23 cellular contexts compared by ENCODE assay signal in genomic region chr2:84494070-84494469, GRCh38. TPM values are rescaled to one million over a fixed set of nuclear protein-coding genes. Genes with fewer than 3 reads are reported as not detected.
DNase-seq lines count a peak whose midpoint lies in the region; TF ChIP-seq lines count a peak whose summit lies in the region.
"Had no signal": no experiment of that assay in that cellular context is flagged by ENCODE, and none has a peak within 500 bp of the region (broad histone marks: within the 10 kb centered on the region; RNA-seq: fewer than 3 reads in every experiment).

No MANE protein-coding gene starts in this region.

- no peaks in the 10 kb centered on the region for H3K9me3 Mint-ChIP-seq in HFFc6
- H3K9me3 Mint-ChIP-seq: activated T-helper 2 cell treated with anti-CD3 and anti-CD28 coated beads, Interferon-gamma antibody, Interleukin-2, Interleukin-4, amounts not matched to agents 10 μg/mL and 5 μg/mL and 100 μg/mL, durations not matched to agents 14 hours and 24 hours and 36 hours; H9; memory B cell; natural killer cell; stimulated activated naive CD8-positive, alpha-beta T cell treated with anti-CD3 and anti-CD28 coated beads, Interleukin-15, Interleukin-2, amounts not matched to agents 100 ng/mL and 50 ng/mL, for 24 hours had no signal

- no peaks in the 10 kb centered on the region for H3K9me3 ChIP-seq in SJSA1 (replicated peaks)
- H3K9me3 ChIP-seq in fibroblast of lung (ENCODE audit: control insufficient read depth, insufficient read depth, low read depth, low read length), result no peaks in the 10 kb centered on the region
- H3K9me3 ChIP-seq in skeletal muscle satellite cell (replicated peaks; ENCODE audit: low read length), result no peaks in the 10 kb centered on the region
- H3K9me3 ChIP-seq in A673 (ENCODE audit: low read depth, low read length, poor library complexity, severe bottlenecking), result no peaks in the 10 kb centered on the region
- H3K9me3 ChIP-seq: adrenal gland; BLaER1 treated with 17β-estradiol and CSF1 and Interleukin-3, amounts not matched to agents 10 nM and 100 nM; esophagus squamous epithelium; pancreas had no signal

- H3K27ac ChIP-seq in SJSA1, result peak overlapping the region; percentile 91
- peak overlapping the region; percentile 46 for H3K27ac ChIP-seq in fibroblast of lung (ENCODE audit: insufficient read depth, low read length)
- no peak overlapping the region for H3K27ac ChIP-seq in A673 (ENCODE audit: low read depth, low read length, poor library complexity, severe bottlenecking)
- H3K27ac ChIP-seq: adrenal gland; BLaER1 treated with 17β-estradiol and CSF1 and Interleukin-3, amounts not matched to agents 10 nM and 100 nM; esophagus squamous epithelium; pancreas; skin epidermis had no signal

- DNase-seq in HFFc6, result peak; percentile 53
- peak; percentile 65 to 70 for DNase-seq in SJSA1 (ENCODE audit: low read depth in 1 of 2, low spot score in 2 of 2)
- peak in 1 of 2 donors; percentile 58 for DNase-seq in fibroblast of lung (ENCODE audit: low read depth in 2 of 2)
- DNase-seq in hepatic stellate cell (ENCODE audit: low spot score), result no peak
- DNase-seq in activated naive CD4-positive, alpha-beta T cell treated with Interleukin-2 at 50 U/mL for 16 hours, result no peak
- DNase-seq in A673 (ENCODE audit: low spot score), result no peak
- DNase-seq: activated CD4-positive, alpha-beta T cell treated with anti-CD3 and anti-CD28 coated beads for 4 hours; adrenal gland; central memory CD4-positive, alpha-beta T cell; effector CD4-positive, alpha-beta T cell; esophagus squamous epithelium; H9; natural killer cell; NCI-H1417 treated with DMSO at 0.1 percent for 48 hours; pancreas; trophoblast cell had no signal

- peak overlapping the region; percentile 94 for H3K27ac Mint-ChIP-seq in HFFc6
- H3K27ac Mint-ChIP-seq: activated T-helper 2 cell treated with anti-CD3 and anti-CD28 coated beads, Interferon-gamma antibody, Interleukin-2, Interleukin-4, amounts not matched to agents 10 μg/mL and 5 μg/mL and 100 μg/mL, durations not matched to agents 14 hours and 24 hours and 36 hours; H9; memory B cell; natural killer cell; stimulated activated naive CD8-positive, alpha-beta T cell treated with anti-CD3 and anti-CD28 coated beads, Interleukin-15, Interleukin-2, amounts not matched to agents 100 ng/mL and 50 ng/mL, for 24 hours had no signal

- TF ChIP-seq CTCF in HFFc6 (IDR thresholded peaks at IDR 0.05) (no peak), fibroblast of lung (conservative IDR thresholded peaks at IDR 0.05 in 1 of 2, IDR thresholded peaks at IDR 0.05 in 1 of 2; ENCODE audit: low read depth in 1 of 2, low read length in 2 of 2) (no peak), A673 (conservative IDR thresholded peaks at IDR 0.05; ENCODE audit: low read depth, low read length) (no peak)

- no peaks in the 10 kb centered on the region for H3K79me2 ChIP-seq in fibroblast of lung (ENCODE audit: control insufficient read depth, insufficient read depth, low read length)

- H3K4me2 ChIP-seq in fibroblast of lung (ENCODE audit: extremely low read depth, insufficient read depth, low read length) (no peak overlapping the region), skeletal muscle satellite cell (ENCODE audit: low read length) (peak overlapping the region; percentile 30)

- H3K27me3 Mint-ChIP-seq in HFFc6 (ENCODE audit: insufficient read depth), result no peaks in the 10 kb centered on the region
- H3K27me3 Mint-ChIP-seq: stimulated activated naive CD8-positive, alpha-beta T cell treated with anti-CD3 and anti-CD28 coated beads, Interleukin-15, Interleukin-2, amounts not matched to agents 100 ng/mL and 50 ng/mL, for 24 hours had no signal

- H3K4me1 Mint-ChIP-seq in HFFc6 (ENCODE audit: low read depth), result peaks cover 47% of the 10 kb centered on the region

- H3K27me3 ChIP-seq in SJSA1 (replicated peaks) (no peaks in the 10 kb centered on the region), fibroblast of lung (ENCODE audit: control insufficient read depth, insufficient read depth, low read length) (no peaks in the 10 kb centered on the region), skeletal muscle satellite cell (ENCODE audit: control insufficient read depth, insufficient read depth, low read length) (no peaks in the 10 kb centered on the region), A673 (replicated peaks; ENCODE audit: insufficient read depth, low read depth, low read length, poor library complexity) (no peaks in the 10 kb centered on the region)
- H3K27me3 ChIP-seq: adrenal gland; BLaER1 treated with 17β-estradiol and CSF1 and Interleukin-3, amounts not matched to agents 10 nM and 100 nM; esophagus squamous epithelium; pancreas had no signal

- BruUV-seq in A673 (replicated peaks; lab: Mats Ljungman, UMichigan), result no TSS peak

- H3K4me3 ChIP-seq in SJSA1, result no peak overlapping the region
- H3K4me3 ChIP-seq in fibroblast of lung (replicated peaks in 1 of 4; ENCODE audit: control extremely low read depth in 1 of 4, insufficient read depth in 1 of 4, low read depth in 3 of 4, low read length in 4 of 4), result no peak overlapping the region
- H3K4me3 ChIP-seq in skeletal muscle satellite cell (ENCODE audit: low read length), result no peak overlapping the region
- H3K4me3 ChIP-seq in A673 (ENCODE audit: low read depth, low read length, poor library complexity, severe bottlenecking), result no peak overlapping the region
- H3K4me3 ChIP-seq: adrenal gland; BLaER1 treated with 17β-estradiol and CSF1 and Interleukin-3, amounts not matched to agents 10 nM and 100 nM; esophagus squamous epithelium; pancreas; skin epidermis had no signal

- H3K4me1 ChIP-seq in SJSA1 (replicated peaks) (peaks cover 31% of the 10 kb centered on the region), fibroblast of lung (ENCODE audit: control insufficient read depth, extremely low read depth, insufficient read depth, low read length) (peaks cover 3% of the 10 kb centered on the region), skeletal muscle satellite cell (ENCODE audit: control insufficient read depth, insufficient read depth, low read length) (peaks cover 16% of the 10 kb centered on the region), A673 (ENCODE audit: insufficient read depth, low read length, poor library complexity, severe bottlenecking) (no peaks in the 10 kb centered on the region)
- H3K4me1 ChIP-seq: adrenal gland, esophagus squamous epithelium, pancreas had no signal

- no peak overlapping the region for H2AFZ ChIP-seq in fibroblast of lung (ENCODE audit: low read length)

- H3K36me3 Mint-ChIP-seq in HFFc6 (ENCODE audit: low read depth), result no peaks in the 10 kb centered on the region
- H3K36me3 Mint-ChIP-seq: memory B cell, natural killer cell had no signal

- intact Hi-C loops in A673 (cut with micrococcal nuclease; ENCODE audit: unreplicated experiment), result loop anchor here (2.0 to 5.0 kb wide), 2 partner anchors 388 to 805 kb away; partner anchors contain the start of gene TRABD2A

- H4K20me1 ChIP-seq in fibroblast of lung (ENCODE audit: control insufficient read depth, extremely low read depth, insufficient read depth, low read length), result no peaks in the 10 kb centered on the region
- H4K20me1 ChIP-seq: BLaER1 treated with 17β-estradiol and CSF1 and Interleukin-3, amounts not matched to agents 10 nM and 100 nM had no signal

- H3K4me3 Mint-ChIP-seq in HFFc6, result peak overlapping the region; percentile 82
- H3K4me3 Mint-ChIP-seq: H9; memory B cell; natural killer cell; stimulated activated naive CD8-positive, alpha-beta T cell treated with anti-CD3 and anti-CD28 coated beads, Interleukin-15, Interleukin-2, amounts not matched to agents 100 ng/mL and 50 ng/mL, for 24 hours had no signal

- H3K36me3 ChIP-seq in SJSA1 (no peaks in the 10 kb centered on the region; the same call in 1 of the 2 replicates), fibroblast of lung (ENCODE audit: control insufficient read depth, insufficient read depth, low read length) (no peaks in the 10 kb centered on the region), skeletal muscle satellite cell (ENCODE audit: insufficient read depth, low read length) (no peaks in the 10 kb centered on the region), A673 (ENCODE audit: insufficient read depth, low read length, poor library complexity, severe bottlenecking) (no peaks in the 10 kb centered on the region)
- H3K36me3 ChIP-seq: adrenal gland; BLaER1 treated with 17β-estradiol and CSF1 and Interleukin-3, amounts not matched to agents 10 nM and 100 nM; esophagus squamous epithelium; pancreas had no signal

- POLR2A ChIA-PET in A673 (lab: Charles Lee; ENCODE audit: low non-redundant PET), result no interaction called here

- CTCF ChIA-PET in A673 (lab: Charles Lee), result no interaction called here

- H3K9ac ChIP-seq in fibroblast of lung (ENCODE audit: insufficient read depth, low read length) (no peak overlapping the region), skeletal muscle satellite cell (ENCODE audit: low read depth, low read length) (peak overlapping the region; percentile 0)

RNA-seq across cellular contexts. Expression of gene DNAH6, which starts 22.2 kb away (rescaled TPM):
- total RNA-seq in HFFc6 (2021; fragmentation: NEBNext Ultra II Directional; extraction: Animal tissue kit (Norgen Biotek cat#: 25700)), result under 1 TPM in 5 of 6 experiments, not detected in 1; 0.05 to 0.46 (median 0.05) TPM
- 0.58 and 1.1 TPM in 2 replicates for total RNA-seq in SJSA1 (2014; rRNA removed; shearing (Covaris generic))
- total RNA-seq in fibroblast of lung, result under 0.01 TPM in 2 replicates
- 0.01 TPM in 1 of 2 replicates, not detected in the other for polyA plus RNA-seq in fibroblast of lung
- not detected in 2 replicates for polyA plus RNA-seq in fibroblast of lung (2012)
- not detected in 2 replicates for polyA minus RNA-seq in fibroblast of lung (ENCODE audit: low replicate concordance)
- total RNA-seq in skeletal muscle satellite cell (2012; rRNA removed), result under 0.01 TPM in 2 replicates
- total RNA-seq in A673 (2021), result not detected in 2 replicates
- total RNA-seq: HepG2 had no signal

RNA-seq across cellular contexts. Expression of gene SUCLG1, which starts 35.0 kb away (rescaled TPM):
- 10 to 100 TPM; 72.5 to 84.9 (median 79.2) TPM for total RNA-seq in HFFc6 (2021; fragmentation: NEBNext Ultra II Directional; extraction: Animal tissue kit (Norgen Biotek cat#: 25700))
- 118 and 139 TPM in 2 replicates for total RNA-seq in SJSA1 (2014; rRNA removed; shearing (Covaris generic))
- total RNA-seq in fibroblast of lung, result 63.1 and 71.1 TPM in 2 replicates
- polyA plus RNA-seq in fibroblast of lung, result 50.0 and 53.0 TPM in 2 replicates
- polyA plus RNA-seq in fibroblast of lung (2012), result 66.2 and 74.9 TPM in 2 replicates
- 11.1 and 20.0 TPM in 2 replicates for polyA minus RNA-seq in fibroblast of lung (ENCODE audit: low replicate concordance)
- 53.0 and 55.9 TPM in 2 replicates for total RNA-seq in skeletal muscle satellite cell (2012; rRNA removed)
- 88.1 and 97.7 TPM in 2 replicates for total RNA-seq in A673 (2021)

Comparison
In these comparisons a context has a peak if more than half of its experiments do, and no peak if none do; other contexts are left out.
1. DNase-seq: peak in HFFc6 (single experiment) and SJSA1 (2 of 2); none in hepatic stellate cell (single experiment), activated naive CD4-positive, alpha-beta T cell treated with Interleukin-2 at 50 U/mL for 16 hours (single experiment) and A673 (single experiment).